In genomic region chr19:941292-942132, GRCh38 we compare ENCODE assay signal across 2 cellular contexts.
TF ChIP-seq lines count a peak whose summit lies in the region.

No MANE protein-coding gene starts in this region.

TF ChIP-seq in HCT116, 20 proteins besides CTCF, POLR2A, EP300 and RAD21 (continued from another document):
- TF ChIP-seq ATF3 (IDR thresholded peaks at IDR 0.05) = no peak
- TF ChIP-seq YY1 (IDR thresholded peaks at IDR 0.05; ENCODE audit: extremely low read depth, insufficient replicate concordance, low read depth, low read length) = no peak
- no peak for TF ChIP-seq ZBTB33 (IDR thresholded peaks at IDR 0.05; ENCODE audit: extremely low read depth, insufficient replicate concordance, low read length)
- no peak for TF ChIP-seq ZFX (IDR thresholded peaks at IDR 0.05)
- TF ChIP-seq SRF (IDR thresholded peaks at IDR 0.05; ENCODE audit: low read depth) = no peak
- no peak for TF ChIP-seq SP1 (IDR thresholded peaks at IDR 0.05; ENCODE audit: low read depth)
- TF ChIP-seq REST (IDR thresholded peaks at IDR 0.05; ENCODE audit: low read depth) = no peak
- TF ChIP-seq JUND (IDR thresholded peaks at IDR 0.05) = no peak
- TF ChIP-seq EZH2phosphoT487 (IDR thresholded peaks at IDR 0.05; ENCODE audit: borderline replicate concordance) = no peak
- TF ChIP-seq SIN3A (IDR thresholded peaks at IDR 0.05; ENCODE audit: low read depth) = no peak

TF ChIP-seq in liver, 16 proteins besides CTCF, POLR2A, EP300 and RAD21 (continued from another document):
- TF ChIP-seq REST (IDR thresholded peaks at IDR 0.05) (no peak), JUND (IDR thresholded peaks at IDR 0.05) (no peak), TAF1 (conservative IDR thresholded peaks at IDR 0.05) (no peak), FOXA2 (IDR thresholded peaks at IDR 0.05) (no peak), ATF3 (IDR thresholded peaks at IDR 0.05) (no peak), RXRA (IDR thresholded peaks at IDR 0.05) (no peak)
